19 cellular contexts compared by ENCODE assay signal in genomic region chr11:131796089-131796488, GRCh38.
DNase-seq lines count a peak whose midpoint lies in the region; ATAC-seq and TF ChIP-seq lines count a peak whose summit lies in the region.
"Had no signal": no experiment of that assay in that cellular context is flagged by ENCODE, and none has a peak within 500 bp of the region (broad histone marks: within the 10 kb centered on the region; RNA-seq: fewer than 3 reads in every experiment).

No MANE protein-coding gene starts in this region.

- WGBS in mesenchymal stem cell: 83% methylated on average over 7 of the region's 7 CpGs

- no peak overlapping the region for H4K91ac ChIP-seq in mesenchymal stem cell (ENCODE audit: low read length)

- no peak overlapping the region for H3K18ac ChIP-seq in mesenchymal stem cell (ENCODE audit: low read depth in 1 of 2, low read length in 2 of 2)

- H3K27ac ChIP-seq in BLaER1: no peak overlapping the region
- no peak overlapping the region for H3K27ac ChIP-seq in mesenchymal stem cell (ENCODE audit: low read length, poor library complexity, severe bottlenecking)
- no peak overlapping the region for H3K27ac ChIP-seq in neural progenitor cell
- H3K27ac ChIP-seq in gastrocnemius medialis: no peak overlapping the region
- H3K27ac ChIP-seq: 22Rv1, GM23248 had no signal

- H2BK5ac ChIP-seq in mesenchymal stem cell (ENCODE audit: low read depth, low read length, poor library complexity, severe bottlenecking): no peak overlapping the region

- H3K27ac Mint-ChIP-seq in neural progenitor cell: peak overlapping the region; percentile 10
- H3K27ac Mint-ChIP-seq: B cell; CD4-positive, alpha-beta memory T cell; H9 had no signal

- H3K4me2 ChIP-seq in BLaER1 (peak overlapping the region; percentile 29), mesenchymal stem cell (ENCODE audit: low read length, poor library complexity, severe bottlenecking) (no peak overlapping the region), neural progenitor cell (no peak overlapping the region)

- no peaks in the 10 kb centered on the region for H3K79me1 ChIP-seq in mesenchymal stem cell (replicated peaks; ENCODE audit: low read length, poor library complexity, severe bottlenecking)

- no peak overlapping the region for H2AK5ac ChIP-seq in mesenchymal stem cell (ENCODE audit: low read length, severe bottlenecking)

- H3K79me2 ChIP-seq in neural progenitor cell (ENCODE audit: low read depth): no peaks in the 10 kb centered on the region

- peak overlapping the region in 1 of 2 experiments; percentile 67 for H3K23ac ChIP-seq in mesenchymal stem cell (ENCODE audit: low read length in 2 of 2)

- H3K4me1 ChIP-seq in BLaER1 (peaks cover 22% of the 10 kb centered on the region), mesenchymal stem cell (ENCODE audit: control insufficient read depth, insufficient read depth, low read depth, low read length) (no peaks in the 10 kb centered on the region), neural progenitor cell (peaks cover 9% of the 10 kb centered on the region), gastrocnemius medialis (no peaks in the 10 kb centered on the region)

- H2AFZ ChIP-seq in mesenchymal stem cell (ENCODE audit: low read depth, low read length) (no peak overlapping the region), neural progenitor cell (replicated peaks) (no peak overlapping the region)
- H2AFZ ChIP-seq: GM23248 had no signal

- no peaks in the 10 kb centered on the region for H3F3A ChIP-seq in neural progenitor cell (ENCODE audit: low read depth)

- TF ChIP-seq CTCF in neural progenitor cell (IDR thresholded peaks at IDR 0.05): no peak
- TF ChIP-seq CTCF in gastrocnemius medialis (IDR thresholded peaks at IDR 0.05 in 4 of 5, conservative IDR thresholded peaks at IDR 0.05 in 1 of 5): no peak

- no peak overlapping the region for H3K4me3 ChIP-seq in BLaER1
- H3K4me3 ChIP-seq in mesenchymal stem cell (ENCODE audit: insufficient read depth in 1 of 2, low read depth in 1 of 2, low read length in 2 of 2): no peak overlapping the region
- no peak overlapping the region for H3K4me3 ChIP-seq in neural progenitor cell
- H3K4me3 ChIP-seq in gastrocnemius medialis: no peak overlapping the region
- H3K4me3 ChIP-seq: GM23248 had no signal

- H2BK120ac ChIP-seq in mesenchymal stem cell (ENCODE audit: low read depth, low read length): no peak overlapping the region

- H4K20me1 ChIP-seq in BLaER1 (no peaks in the 10 kb centered on the region), neural progenitor cell (ENCODE audit: low read depth) (no peaks in the 10 kb centered on the region)

- H3K9me3 ChIP-seq in BLaER1 (no peaks in the 10 kb centered on the region), mesenchymal stem cell (ENCODE audit: control insufficient read depth, low read length) (no peaks in the 10 kb centered on the region), neural progenitor cell (ENCODE audit: low read depth) (no peaks in the 10 kb centered on the region), gastrocnemius medialis (no peaks in the 10 kb centered on the region)

- H3K27me3 ChIP-seq in BLaER1 (no peaks in the 10 kb centered on the region), mesenchymal stem cell (ENCODE audit: control insufficient read depth in 1 of 2, insufficient read depth in 1 of 2, low read length in 2 of 2) (peaks cover 0 to 36% of the 10 kb centered on the region in 2 experiments), neural progenitor cell (no peaks in the 10 kb centered on the region), gastrocnemius medialis (no peaks in the 10 kb centered on the region)

- H2BK15ac ChIP-seq in mesenchymal stem cell (ENCODE audit: low read depth, poor library complexity, severe bottlenecking): no peak overlapping the region

- H3K9ac ChIP-seq in BLaER1: no peak overlapping the region
- H3K9ac ChIP-seq in mesenchymal stem cell (ENCODE audit: low read length): no peak overlapping the region
- no peak overlapping the region for H3K9ac ChIP-seq in neural progenitor cell
- H3K9ac ChIP-seq: GM23248 had no signal

- peak overlapping the region in 1 of 2 experiments; percentile 92 for H3K14ac ChIP-seq in mesenchymal stem cell (ENCODE audit: low read length in 2 of 2)

- no peak overlapping the region for H3K4me3 Mint-ChIP-seq in neural progenitor cell
- H3K4me3 Mint-ChIP-seq: B cell; CD4-positive, alpha-beta memory T cell; H9 had no signal

- TF ChIP-seq POLR2A in gastrocnemius medialis (IDR thresholded peaks at IDR 0.05): no peak

- H3K36me3 Mint-ChIP-seq in neural progenitor cell: no peaks in the 10 kb centered on the region
- H3K36me3 Mint-ChIP-seq: CD4-positive, alpha-beta memory T cell had no signal

- intact Hi-C loops in gastrocnemius medialis (cut with DNase I; ENCODE audit: low total_unique reads): no loop called here

- DNase-seq in NCI-H69 (lab: John Stamatoyannopoulos, UW) (peak; percentile 84), mesenchymal stem cell (no peak), neural progenitor cell (ENCODE audit: low spot score) (no peak), iPS-NIHi7 (ENCODE audit: extremely low spot score) (no peak), gastrocnemius medialis (no peak), dermis blood vessel endothelial cell (no peak)
- DNase-seq: C1 segment of cervical spinal cord; Calu3; CD4-positive, alpha-beta memory T cell; COR-L47; DMS79 treated with DMSO at 0.1 percent for 48 hours; GF-D8; GM23248; H9 had no signal

- peak overlapping the region; percentile 12 for H4K8ac ChIP-seq in mesenchymal stem cell (ENCODE audit: low read length)

- in situ Hi-C loops in gastrocnemius medialis (cut with MboI; ENCODE audit: low sequenced_read_pairs in 4 of 4): no loop called here

- H3K4ac ChIP-seq in mesenchymal stem cell (ENCODE audit: low read depth in 1 of 2, low read length in 2 of 2): no peak overlapping the region

- no peaks in the 10 kb centered on the region for H3K36me3 ChIP-seq in BLaER1
- H3K36me3 ChIP-seq in mesenchymal stem cell (ENCODE audit: control insufficient read depth in 1 of 2, insufficient read depth in 2 of 2, low read depth in 1 of 2, low read length in 2 of 2): no peaks in the 10 kb centered on the region
- H3K36me3 ChIP-seq in neural progenitor cell: no peaks in the 10 kb centered on the region
- no peaks in the 10 kb centered on the region for H3K36me3 ChIP-seq in gastrocnemius medialis

- no peak overlapping the region for H2BK12ac ChIP-seq in mesenchymal stem cell (ENCODE audit: low read length in 2 of 2)

- no peaks in the 10 kb centered on the region for H3K9me3 Mint-ChIP-seq in neural progenitor cell
- H3K9me3 Mint-ChIP-seq: H9 had no signal

- peaks cover 2% of the 10 kb centered on the region for H3K27me3 Mint-ChIP-seq in neural progenitor cell (ENCODE audit: insufficient read depth, low read depth)
- H3K27me3 Mint-ChIP-seq: B cell; CD4-positive, alpha-beta memory T cell had no signal

- H3K4me1 Mint-ChIP-seq in neural progenitor cell: peaks cover 10% of the 10 kb centered on the region
- H3K4me1 Mint-ChIP-seq: B cell; CD4-positive, alpha-beta memory T cell had no signal

- ATAC-seq in GM18873 (IDR thresholded peaks at IDR 0.05; ENCODE audit: low FRiP score, unreplicated experiment) (no peak), gastrocnemius medialis (no peak)
- ATAC-seq: HCT116 had no signal
